10 cellular contexts compared by ENCODE assay signal in the genomic region with DNA sequence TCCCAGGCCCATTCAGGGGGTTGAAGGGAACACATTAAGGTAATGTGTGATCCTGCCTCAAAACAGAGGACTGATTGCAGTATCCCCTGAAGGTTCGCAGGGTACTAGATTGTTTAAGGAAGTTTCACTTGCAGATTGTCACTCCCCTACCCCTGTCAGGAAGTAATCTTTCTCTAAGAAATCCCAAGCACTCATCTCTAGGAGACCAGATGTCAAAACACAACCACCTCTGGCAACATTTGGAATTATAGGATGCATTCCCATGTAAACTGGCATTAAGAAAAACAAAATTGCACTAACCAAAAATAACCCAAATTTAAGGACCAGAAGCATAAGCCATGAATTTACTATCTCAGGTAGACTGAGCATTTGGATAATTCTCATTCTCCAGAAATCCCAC. TPM values are rescaled to one million over a fixed set of nuclear protein-coding genes. Genes with fewer than 3 reads are reported as not detected.
DNase-seq lines count a peak whose midpoint lies in the region; ATAC-seq and TF ChIP-seq lines count a peak whose summit lies in the region.
"Had no signal": no experiment of that assay in that cellular context is flagged by ENCODE, and none has a peak within 500 bp of the region (broad histone marks: within the 10 kb centered on the region; RNA-seq: fewer than 3 reads in every experiment).

No MANE protein-coding gene starts in this region.

- POLR2A ChIA-PET in activated CD4-positive, alpha-beta T cell treated with anti-CD3 and anti-CD28 coated beads for 36 hours (lab: Charles Lee): interaction anchor here (0.7 to 0.8 kb wide), 2 partner anchors 14 to 298 kb away, joined by 3 read pairs; no protein-coding TSS in a partner anchor

- H3K36me3 Mint-ChIP-seq in activated CD4-positive, alpha-beta T cell treated with anti-CD3 and anti-CD28 coated beads for 36 hours (ENCODE audit: low read depth): peaks cover 46% of the 10 kb centered on the region

- H3K4me3 ChIP-seq in NB4 (ENCODE audit: low read depth, low read length) (peak overlapping the region; percentile 98), parathyroid adenoma (ENCODE audit: low read depth, low read length) (no peak overlapping the region)
- no peak overlapping the region for H3K4me3 ChIP-seq in effector memory CD4-positive, alpha-beta T cell (ENCODE audit: insufficient read depth, low read depth, low read length, poor library complexity, severe bottlenecking)

- H3K4me2 ChIP-seq in parathyroid adenoma (ENCODE audit: low read length): no peak overlapping the region

- H3K9ac ChIP-seq in parathyroid adenoma: no peak overlapping the region

- intact Hi-C loops in activated CD4-positive, alpha-beta T cell treated with anti-CD3 and anti-CD28 coated beads for 36 hours (cut with DNase I, micrococcal nuclease): loop anchor here in 1 of 2 experiments (10.0 kb wide), 1 partner anchor 267 kb away; the partner anchor contains the start of gene APBB1

- TF ChIP-seq CTCF in NB4 (IDR thresholded peaks at IDR 0.05; ENCODE audit: low read depth, low read length) (no peak), parathyroid adenoma (IDR thresholded peaks at IDR 0.05) (no peak)

- H2AFZ ChIP-seq in parathyroid adenoma: no peak overlapping the region

- H3K4me1 Mint-ChIP-seq in activated CD4-positive, alpha-beta T cell treated with anti-CD3 and anti-CD28 coated beads for 36 hours: peaks cover 22% of the 10 kb centered on the region

- DNase-seq in activated CD4-positive, alpha-beta T cell treated with anti-CD3 and anti-CD28 coated beads for 36 hours: no peak
- DNase-seq in activated CD4-positive, alpha-beta T cell treated with anti-CD3 and anti-CD28 coated beads for 48 hours: no peak
- DNase-seq in NB4 (ENCODE audit: low read depth) (no peak), NCI-H187 (lab: John Stamatoyannopoulos, UW) (no peak), nucleus accumbens (lab: John Stamatoyannopoulos, UW) (no peak), HuH-7 (ENCODE audit: low spot score) (no peak)
- no peak for DNase-seq in effector memory CD4-positive, alpha-beta T cell
- DNase-seq: MV-4-11 had no signal

- H3K27me3 Mint-ChIP-seq in activated CD4-positive, alpha-beta T cell treated with anti-CD3 and anti-CD28 coated beads for 36 hours: no peaks in the 10 kb centered on the region

- TF ChIP-seq POLR2A in NB4 (IDR thresholded peaks at IDR 0.05; ENCODE audit: extremely low read depth, insufficient read length): no peak

- peak overlapping the region; percentile 74 for H3K27ac Mint-ChIP-seq in activated CD4-positive, alpha-beta T cell treated with anti-CD3 and anti-CD28 coated beads for 36 hours

- no peaks in the 10 kb centered on the region for H3K9me3 ChIP-seq in effector memory CD4-positive, alpha-beta T cell (ENCODE audit: control insufficient read depth, low read length)
- no peaks in the 10 kb centered on the region for H3K9me3 ChIP-seq in parathyroid adenoma (ENCODE audit: control insufficient read depth, low read length)
- H3K9me3 ChIP-seq: prostate gland had no signal

- no peaks in the 10 kb centered on the region for H3K27me3 ChIP-seq in effector memory CD4-positive, alpha-beta T cell (replicated peaks; ENCODE audit: control insufficient read depth, insufficient read depth, low read length, poor library complexity, severe bottlenecking)
- H3K27me3 ChIP-seq in parathyroid adenoma (ENCODE audit: control insufficient read depth, insufficient read depth, low read length): no peaks in the 10 kb centered on the region

- peak overlapping the region; percentile 12 for H3K27ac ChIP-seq in effector memory CD4-positive, alpha-beta T cell (ENCODE audit: insufficient read depth, low read length, poor library complexity, severe bottlenecking)
- peak overlapping the region; percentile 6 for H3K27ac ChIP-seq in parathyroid adenoma
- H3K27ac ChIP-seq: prostate gland had no signal

- H3K36me3 ChIP-seq in effector memory CD4-positive, alpha-beta T cell (ENCODE audit: control insufficient read depth, insufficient read depth, low read length): no peaks in the 10 kb centered on the region
- no peaks in the 10 kb centered on the region for H3K36me3 ChIP-seq in parathyroid adenoma (ENCODE audit: control insufficient read depth, insufficient read depth, low read length)
- H3K36me3 ChIP-seq: prostate gland had no signal

- no peak for ATAC-seq in activated CD4-positive, alpha-beta T cell treated with anti-CD3 and anti-CD28 coated beads for 36 hours

- H3K4me3 Mint-ChIP-seq in activated CD4-positive, alpha-beta T cell treated with anti-CD3 and anti-CD28 coated beads for 36 hours: peak overlapping the region; percentile 97

- CTCF ChIA-PET in activated CD4-positive, alpha-beta T cell treated with anti-CD3 and anti-CD28 coated beads for 36 hours (lab: Charles Lee): interaction anchor here (0.5 to 2.9 kb wide), 8 partner anchors 8 to 303 kb away, joined by 3 to 17 read pairs (median 6); no protein-coding TSS in a partner anchor

- no peaks in the 10 kb centered on the region for H3K9me3 Mint-ChIP-seq in activated CD4-positive, alpha-beta T cell treated with anti-CD3 and anti-CD28 coated beads for 36 hours (ENCODE audit: low read depth)

- peaks cover 17% of the 10 kb centered on the region for H3K4me1 ChIP-seq in effector memory CD4-positive, alpha-beta T cell (ENCODE audit: control insufficient read depth, insufficient read depth, low read length, poor library complexity, severe bottlenecking)
- no peaks in the 10 kb centered on the region for H3K4me1 ChIP-seq in parathyroid adenoma

- no peaks in the 10 kb centered on the region for H3K79me2 ChIP-seq in parathyroid adenoma

RNA-seq across cellular contexts. Expression of gene MRPL17, which starts 1.6 kb away (rescaled TPM):
- 100 to 1,000 TPM; 118 to 156 TPM for total RNA-seq in activated CD4-positive, alpha-beta T cell treated with anti-CD3 and anti-CD28 coated beads for 36 hours

RNA-seq across cellular contexts. Expression of gene DCHS1, which starts 25.9 kb away (rescaled TPM):
- total RNA-seq in activated CD4-positive, alpha-beta T cell treated with anti-CD3 and anti-CD28 coated beads for 36 hours: under 1 TPM; 0.78 to 0.91 TPM
